Comparison of ENCODE assay signal across 8 cellular contexts in genomic region chr9:6910032-6910431, GRCh38.
DNase-seq lines count a peak whose midpoint lies in the region; ATAC-seq and TF ChIP-seq lines count a peak whose summit lies in the region.

No MANE protein-coding gene starts in this region.

- WGBS in prostate gland: 55% methylated on average over 2 of the region's 2 CpGs

- DNase-seq in fibroblast of lung (ENCODE audit: low read depth in 2 of 2): peak in 1 of 2 donors; percentile 44
- DNase-seq in mucosa of descending colon: no peak
- DNase-seq in MG63: no peak
- no peak for DNase-seq in prostate gland (ENCODE audit: low spot score)

- H3K9me3 ChIP-seq in OCI-LY3 (ENCODE audit: insufficient read depth, low read length) (no peaks in the 10 kb centered on the region), fibroblast of lung (ENCODE audit: control insufficient read depth, insufficient read depth, low read depth, low read length) (no peaks in the 10 kb centered on the region), mucosa of descending colon (no peaks in the 10 kb centered on the region), MG63 (no peaks in the 10 kb centered on the region), prostate gland (no peaks in the 10 kb centered on the region)

- H2AFZ ChIP-seq in OCI-LY3 (ENCODE audit: low read depth, low read length): no peak overlapping the region
- no peak overlapping the region for H2AFZ ChIP-seq in fibroblast of lung (ENCODE audit: low read length)

- peak; percentile 70 for TF ChIP-seq CTCF in 22Rv1 (IDR thresholded peaks at IDR 0.05)
- TF ChIP-seq CTCF in GM12872 (IDR thresholded peaks at IDR 0.05; ENCODE audit: insufficient read depth, low read depth, low read length): peak; percentile 48
- peak; percentile 55 for TF ChIP-seq CTCF in OCI-LY3 (IDR thresholded peaks at IDR 0.05; ENCODE audit: low read depth, low read length)
- peak; percentile 48 to 60 for TF ChIP-seq CTCF in fibroblast of lung (conservative IDR thresholded peaks at IDR 0.05 in 1 of 2, IDR thresholded peaks at IDR 0.05 in 1 of 2; ENCODE audit: low read depth in 1 of 2, low read length in 2 of 2)
- TF ChIP-seq CTCF in mucosa of descending colon (IDR thresholded peaks at IDR 0.05): no peak
- peak in 1 of 4 experiments; percentile 5 for TF ChIP-seq CTCF in prostate gland (IDR thresholded peaks at IDR 0.05)

- H3K4me1 ChIP-seq in OCI-LY3 (ENCODE audit: low read length): no peaks in the 10 kb centered on the region
- no peaks in the 10 kb centered on the region for H3K4me1 ChIP-seq in fibroblast of lung (ENCODE audit: control insufficient read depth, extremely low read depth, insufficient read depth, low read length)
- H3K4me1 ChIP-seq in mucosa of descending colon (ENCODE audit: low read depth): no peaks in the 10 kb centered on the region
- H3K4me1 ChIP-seq in prostate gland (replicated peaks): no peaks in the 10 kb centered on the region

- no peak overlapping the region for H3K9ac ChIP-seq in OCI-LY3 (ENCODE audit: low read length)
- no peak overlapping the region for H3K9ac ChIP-seq in fibroblast of lung (ENCODE audit: insufficient read depth, low read length)

- intact Hi-C loops in mucosa of descending colon (cut with DNase I, micrococcal nuclease) (no loop called here), prostate gland (cut with DNase I) (no loop called here)

- H3K27ac ChIP-seq in 22Rv1 (no peak overlapping the region), OCI-LY3 (ENCODE audit: low read length) (no peak overlapping the region), fibroblast of lung (ENCODE audit: insufficient read depth, low read length) (no peak overlapping the region), prostate gland (no peak overlapping the region)

- H3K27me3 ChIP-seq in OCI-LY3 (ENCODE audit: low read depth, low read length) (no peaks in the 10 kb centered on the region), fibroblast of lung (ENCODE audit: control insufficient read depth, insufficient read depth, low read length) (no peaks in the 10 kb centered on the region), MG63 (no peaks in the 10 kb centered on the region), prostate gland (replicated peaks; ENCODE audit: insufficient read depth) (no peaks in the 10 kb centered on the region)

- no peaks in the 10 kb centered on the region for H3K79me2 ChIP-seq in OCI-LY3 (ENCODE audit: low read length)
- no peaks in the 10 kb centered on the region for H3K79me2 ChIP-seq in fibroblast of lung (ENCODE audit: control insufficient read depth, insufficient read depth, low read length)

- H3K4me2 ChIP-seq in OCI-LY3 (ENCODE audit: low read length) (no peak overlapping the region), fibroblast of lung (ENCODE audit: extremely low read depth, insufficient read depth, low read length) (no peak overlapping the region)

- TF ChIP-seq POLR2A in prostate gland (IDR thresholded peaks at IDR 0.05): no peak

- H3K36me3 ChIP-seq in OCI-LY3 (replicated peaks; ENCODE audit: low read depth, low read length) (no peaks in the 10 kb centered on the region), fibroblast of lung (ENCODE audit: control insufficient read depth, insufficient read depth, low read length) (no peaks in the 10 kb centered on the region), mucosa of descending colon (ENCODE audit: low read depth) (no peaks in the 10 kb centered on the region), MG63 (no peaks in the 10 kb centered on the region), prostate gland (no peaks in the 10 kb centered on the region)

- ATAC-seq in mucosa of descending colon (no peak), GM19035 (IDR thresholded peaks at IDR 0.05; ENCODE audit: unreplicated experiment) (no peak)

- H3K4me3 ChIP-seq in OCI-LY3 (ENCODE audit: low read length): no peak overlapping the region
- H3K4me3 ChIP-seq in fibroblast of lung (replicated peaks in 1 of 4; ENCODE audit: control extremely low read depth in 1 of 4, insufficient read depth in 1 of 4, low read depth in 3 of 4, low read length in 4 of 4): no peak overlapping the region
- H3K4me3 ChIP-seq in mucosa of descending colon: no peak overlapping the region
- no peak overlapping the region for H3K4me3 ChIP-seq in MG63
- H3K4me3 ChIP-seq in prostate gland: no peak overlapping the region

- peaks cover 16% of the 10 kb centered on the region; the same call in 1 of the 2 replicates for H4K20me1 ChIP-seq in OCI-LY3 (ENCODE audit: insufficient read depth, low read length)
- H4K20me1 ChIP-seq in fibroblast of lung (ENCODE audit: control insufficient read depth, extremely low read depth, insufficient read depth, low read length): peaks cover 1% of the 10 kb centered on the region
